ENCODE assay signal across 12 cellular contexts in the genomic region with DNA sequence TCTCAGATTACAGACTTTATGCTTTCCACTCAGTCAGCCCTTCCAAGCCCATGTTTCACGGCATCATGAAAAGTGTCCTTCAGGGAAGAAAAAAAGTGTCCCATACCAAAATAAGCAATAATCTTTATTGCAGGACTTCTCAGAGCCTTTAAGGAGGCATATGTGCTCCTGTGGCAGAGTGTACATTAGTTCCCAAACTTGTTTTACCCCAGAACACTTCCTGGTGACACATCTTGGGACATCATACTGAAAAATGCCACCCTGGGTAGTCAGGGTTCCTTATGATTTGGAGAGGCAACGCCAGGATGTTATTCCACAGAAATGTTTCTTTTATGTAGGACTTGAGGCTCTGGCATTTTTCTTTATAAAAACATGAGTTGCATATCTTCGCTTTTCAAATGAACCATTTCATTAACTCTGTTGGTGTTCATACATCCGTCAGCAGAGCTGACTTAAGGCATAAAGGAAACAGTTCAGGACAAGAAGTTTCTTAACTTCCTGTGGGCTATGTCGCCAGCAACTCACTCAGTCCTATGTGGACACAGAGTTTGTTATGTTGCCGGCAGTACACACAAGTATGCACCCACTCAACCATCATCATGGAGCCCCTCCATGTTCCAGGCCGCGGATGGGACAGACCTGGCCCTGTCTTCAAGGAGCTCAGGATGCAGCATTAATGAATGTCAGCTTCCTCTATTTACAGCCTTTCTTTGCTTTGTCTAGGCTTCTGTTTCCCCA.
A peak's percentile ranks its signal among the peaks of the same experiment; 100 is the strongest.
DNase-seq lines count a peak whose midpoint lies in the region; ATAC-seq and TF ChIP-seq lines count a peak whose summit lies in the region.
"Had no signal": no experiment of that assay in that cellular context is flagged by ENCODE, and none has a peak within 500 bp of the region (broad histone marks: within the 10 kb centered on the region; RNA-seq: fewer than 3 reads in every experiment).

No MANE protein-coding gene starts in this region.

- H3K4me1 ChIP-seq in BLaER1 (peaks cover 32% of the 10 kb centered on the region), adrenal gland (replicated peaks in 1 of 2) (no peaks in the 10 kb centered on the region), mucosa of descending colon (ENCODE audit: low read depth) (no peaks in the 10 kb centered on the region), osteoblast (ENCODE audit: insufficient read depth, low read length) (peaks cover 7% of the 10 kb centered on the region)

- peak overlapping the region; percentile 51 for H3K4me2 ChIP-seq in BLaER1
- H3K4me2 ChIP-seq in osteoblast (ENCODE audit: insufficient read depth, low read length), result no peak overlapping the region

- H3K36me3 ChIP-seq in BLaER1, result no peaks in the 10 kb centered on the region
- no peaks in the 10 kb centered on the region for H3K36me3 ChIP-seq in adrenal gland (replicated peaks in 1 of 2)
- H3K36me3 ChIP-seq in mucosa of descending colon (ENCODE audit: low read depth), result no peaks in the 10 kb centered on the region
- H3K36me3 ChIP-seq in osteoblast (ENCODE audit: insufficient read depth, low read length), result no peaks in the 10 kb centered on the region
- H3K36me3 ChIP-seq: SJCRH30 had no signal

- H2AFZ ChIP-seq in osteoblast (ENCODE audit: low read length), result no peak overlapping the region

- H3K27ac ChIP-seq in BLaER1 (no peak overlapping the region), adrenal gland (peak overlapping the region in 4 of 5 donors; percentile 39 to 80 (median 53)), osteoblast (ENCODE audit: low read depth, low read length) (no peak overlapping the region)
- H3K27ac ChIP-seq: SJCRH30 had no signal

- 58 to 66% (median 65%) methylated on average over 7 to 8 of the region's 8 CpGs for WGBS in adrenal gland, 4 donors

- H3K79me2 ChIP-seq in osteoblast (ENCODE audit: insufficient read depth, low read length), result no peaks in the 10 kb centered on the region

- intact Hi-C loops in adrenal gland (cut with DNase I) (no loop called here), mucosa of descending colon (cut with DNase I, micrococcal nuclease) (no loop called here)

- TF ChIP-seq CTCF in adrenal gland (IDR thresholded peaks at IDR 0.05) (no peak), mucosa of descending colon (IDR thresholded peaks at IDR 0.05) (no peak), osteoblast (IDR thresholded peaks at IDR 0.05; ENCODE audit: extremely low read depth, low read depth, low read length) (no peak)

- ATAC-seq in HG02852 (IDR thresholded peaks at IDR 0.05; ENCODE audit: unreplicated experiment) (peak; percentile 23), mucosa of descending colon (peak; percentile 47), HG03095 (IDR thresholded peaks at IDR 0.05; ENCODE audit: unreplicated experiment) (no peak)

- peak in 3 of 7 donors; percentile 21 to 54 (median 27) for DNase-seq in adrenal gland
- no peak for DNase-seq in mucosa of descending colon
- DNase-seq in activated CD4-positive, CD25-positive, alpha-beta regulatory T cell treated with anti-CD3 and anti-CD28 coated beads, Interleukin-2, amount 50 U/mL, for 72 hours, result no peak
- DNase-seq in NCI-H1105 (lab: John Stamatoyannopoulos, UW), result no peak
- no peak for DNase-seq in osteoblast (ENCODE audit: insufficient read length, low spot score, missing footprints)
- DNase-seq: activated CD4-positive, alpha-beta T cell treated with anti-CD3 and anti-CD28 coated beads for 4 hours; activated effector memory CD4-positive, alpha-beta T cell treated with anti-CD3 and anti-CD28 coated beads, Interleukin-2, amount 50 U/mL, for 16 hours; NCI-H2227 treated with DMSO at 0.1 percent for 48 hours had no signal

- H3K27me3 ChIP-seq in BLaER1 (no peaks in the 10 kb centered on the region), adrenal gland (no peaks in the 10 kb centered on the region), osteoblast (ENCODE audit: insufficient read depth, low read length) (peaks cover 6% of the 10 kb centered on the region)

- H3K9me3 ChIP-seq in BLaER1, result no peaks in the 10 kb centered on the region
- no peaks in the 10 kb centered on the region for H3K9me3 ChIP-seq in adrenal gland (replicated peaks in 1 of 3)
- no peaks in the 10 kb centered on the region for H3K9me3 ChIP-seq in mucosa of descending colon
- H3K9me3 ChIP-seq in osteoblast (ENCODE audit: low read depth, low read length), result no peaks in the 10 kb centered on the region
- H3K9me3 ChIP-seq: SJCRH30 had no signal

- H3K4me3 ChIP-seq in BLaER1, result no peak overlapping the region
- no peak overlapping the region for H3K4me3 ChIP-seq in adrenal gland
- H3K4me3 ChIP-seq in mucosa of descending colon, result no peak overlapping the region
- H3K4me3 ChIP-seq in osteoblast (ENCODE audit: insufficient read depth, low read length), result no peak overlapping the region
- H3K4me3 ChIP-seq: SJCRH30 had no signal

- no peak overlapping the region for H3K9ac ChIP-seq in BLaER1

- no peaks in the 10 kb centered on the region for H4K20me1 ChIP-seq in BLaER1
- no peaks in the 10 kb centered on the region for H4K20me1 ChIP-seq in osteoblast (ENCODE audit: insufficient read depth, low read length)

- TF ChIP-seq POLR2A in adrenal gland (IDR thresholded peaks at IDR 0.05), result no peak

Comparison
In these comparisons a context has a peak if more than half of its experiments do, and no peak if none do; other contexts are left out.
1. H3K27ac ChIP-seq: peak in adrenal gland (4 of 5); none in BLaER1 (single experiment) and osteoblast (single experiment).